Comparison of ENCODE assay signal across 7 cellular contexts in the genomic region with DNA sequence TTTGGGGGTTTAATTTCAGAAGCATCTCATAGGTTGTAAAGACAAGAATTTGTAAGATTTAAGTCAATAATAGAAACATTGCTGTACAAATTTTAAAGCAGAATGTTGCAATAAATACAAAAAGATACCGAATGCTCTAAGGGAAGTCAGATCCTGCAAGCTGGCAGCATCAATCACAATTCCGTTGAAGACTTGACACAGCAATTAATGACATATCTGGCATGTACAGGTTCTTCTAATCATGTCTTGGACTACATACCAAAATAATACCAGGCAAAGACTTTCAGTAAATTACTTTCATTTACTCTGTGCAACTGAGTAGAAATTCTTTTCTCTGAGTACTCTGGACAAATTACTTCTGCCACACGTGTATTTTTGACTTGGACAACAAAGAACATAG.
"Had no signal": no experiment of that assay in that cellular context is flagged by ENCODE, and none has a peak within 500 bp of the region (broad histone marks: within the 10 kb centered on the region; RNA-seq: fewer than 3 reads in every experiment).

No MANE protein-coding gene starts in this region.

- H3K4me3 ChIP-seq: GM12878 had no signal

- DNase-seq: GDM1, GF-D8 had no signal

- ATAC-seq: GM12878 had no signal

- FAIRE-seq: GM12878, GM12891, GM12892, GM18507, GM19239 had no signal
